22 cellular contexts compared by ENCODE assay signal in genomic region chr3:61796088-61796680, GRCh38.
DNase-seq lines count a peak whose midpoint lies in the region; ATAC-seq and TF ChIP-seq lines count a peak whose summit lies in the region.
"Had no signal": no experiment of that assay in that cellular context is flagged by ENCODE, and none has a peak within 500 bp of the region (broad histone marks: within the 10 kb centered on the region; RNA-seq: fewer than 3 reads in every experiment).

No MANE protein-coding gene starts in this region.

- TF ChIP-seq CTCF in adrenal gland (IDR thresholded peaks at IDR 0.05) (no peak), lower lobe of right lung (IDR thresholded peaks at IDR 0.05) (no peak), upper lobe of left lung (IDR thresholded peaks at IDR 0.05) (no peak)

- no peak for TF ChIP-seq POLR2A in adrenal gland (IDR thresholded peaks at IDR 0.05)
- no peak for TF ChIP-seq POLR2A in upper lobe of left lung (IDR thresholded peaks at IDR 0.05)

- ATAC-seq in Right ventricle myocardium superior (ENCODE audit: poor library complexity) (peak; percentile 32), lower lobe of right lung (peak; percentile 39 to 69), upper lobe of left lung (ENCODE audit: low FRiP score in 2 of 2) (peak; percentile 12 to 49)
- ATAC-seq: left colon; naive thymus-derived CD8-positive, alpha-beta T cell had no signal

- H3K9me3 ChIP-seq in adrenal gland (replicated peaks in 1 of 3) (no peaks in the 10 kb centered on the region), lower lobe of right lung (no peaks in the 10 kb centered on the region), upper lobe of left lung (no peaks in the 10 kb centered on the region)
- H3K9me3 ChIP-seq: transverse colon had no signal

- H3K27ac ChIP-seq in adrenal gland (no peak overlapping the region), lower lobe of right lung (no peak overlapping the region), upper lobe of left lung (no peak overlapping the region)
- H3K27ac ChIP-seq: transverse colon had no signal

- H3K4me3 ChIP-seq in adrenal gland (no peak overlapping the region), lower lobe of right lung (no peak overlapping the region), upper lobe of left lung (no peak overlapping the region)
- H3K4me3 ChIP-seq: transverse colon had no signal

- in situ Hi-C loops in G401 (cut with HindIII; ENCODE audit: low sequenced_read_pairs): no loop called here

- intact Hi-C loops in Right ventricle myocardium superior (cut with DNase I): no loop called here
- intact Hi-C loops in cardiac septum (cut with DNase I): no loop called here
- intact Hi-C loops in adrenal gland (cut with DNase I): no loop called here
- intact Hi-C loops in lower lobe of right lung (cut with DNase I): no loop called here

- H3K27me3 ChIP-seq in adrenal gland (no peaks in the 10 kb centered on the region), lower lobe of right lung (ENCODE audit: low read depth) (no peaks in the 10 kb centered on the region), upper lobe of left lung (no peaks in the 10 kb centered on the region)
- H3K27me3 ChIP-seq: transverse colon had no signal

- TF ChIP-seq EP300 in upper lobe of left lung (IDR thresholded peaks at IDR 0.05): no peak

- H3K36me3 ChIP-seq in adrenal gland (replicated peaks in 1 of 2) (no peaks in the 10 kb centered on the region), lower lobe of right lung (no peaks in the 10 kb centered on the region), upper lobe of left lung (no peaks in the 10 kb centered on the region)
- H3K36me3 ChIP-seq: transverse colon had no signal

- H3K4me1 ChIP-seq in adrenal gland (replicated peaks in 1 of 2) (peaks cover 4 to 10% of the 10 kb centered on the region in 2 donors), lower lobe of right lung (no peaks in the 10 kb centered on the region), upper lobe of left lung (peaks cover 0 to 13% (median 6%) of the 10 kb centered on the region in 4 donors)

- DNase-seq in Right ventricle myocardium superior (no peak), cardiac septum (ENCODE audit: low spot score) (no peak), adrenal gland (peak in 5 of 7 donors; percentile 32 to 64 (median 41)), lower lobe of right lung (no peak), upper lobe of left lung (no peak), G401 (ENCODE audit: low spot score) (no peak), SK-N-DZ (ENCODE audit: low spot score) (no peak)
- no peak for DNase-seq in stimulated activated CD4-positive, alpha-beta T cell treated with anti-CD3 and anti-CD28 coated beads, Interleukin-2, amount 100 ng/mL, for 48 hours
- DNase-seq: activated CD4-positive, alpha-beta T cell treated with anti-CD3 and anti-CD28 coated beads, Interleukin-2, amount 50 U/mL, for 4 hours; activated CD4-positive, CD25-positive, alpha-beta regulatory T cell; activated naive CD4-positive, alpha-beta T cell treated with Interleukin-2 at 50 U/mL for 16 hours; DMS53; effector memory CD4-positive, alpha-beta T cell; erythroblast; foreskin fibroblast; left colon; naive thymus-derived CD8-positive, alpha-beta T cell; NCI-H1436; NCI-H2107; occipital lobe; SHP77 treated with DMSO at 0.1 percent for 48 hours; transverse colon had no signal

- WGBS in adrenal gland, 4 donors: 38 to 54% (median 48%) methylated on average over 6 of the region's 6 CpGs
- 69 to 74% methylated on average over 6 of the region's 6 CpGs for WGBS in upper lobe of left lung, 2 donors

Comparison
In these comparisons a context has a peak if more than half of its experiments do, and no peak if none do; other contexts are left out.
1. DNase-seq: peak in adrenal gland (5 of 7); none in Right ventricle myocardium superior (single experiment), cardiac septum (single experiment), lower lobe of right lung (single experiment), upper lobe of left lung (0 of 2), G401 (single experiment), SK-N-DZ (single experiment) and stimulated activated CD4-positive, alpha-beta T cell treated with anti-CD3 and anti-CD28 coated beads, Interleukin-2, amount 100 ng/mL, for 48 hours (0 of 2).
2. Peak in every context shown above with its lines, with median percentiles within 50 percentile points of each other: ATAC-seq.